11 cellular contexts compared by ENCODE assay signal in the genomic region with DNA sequence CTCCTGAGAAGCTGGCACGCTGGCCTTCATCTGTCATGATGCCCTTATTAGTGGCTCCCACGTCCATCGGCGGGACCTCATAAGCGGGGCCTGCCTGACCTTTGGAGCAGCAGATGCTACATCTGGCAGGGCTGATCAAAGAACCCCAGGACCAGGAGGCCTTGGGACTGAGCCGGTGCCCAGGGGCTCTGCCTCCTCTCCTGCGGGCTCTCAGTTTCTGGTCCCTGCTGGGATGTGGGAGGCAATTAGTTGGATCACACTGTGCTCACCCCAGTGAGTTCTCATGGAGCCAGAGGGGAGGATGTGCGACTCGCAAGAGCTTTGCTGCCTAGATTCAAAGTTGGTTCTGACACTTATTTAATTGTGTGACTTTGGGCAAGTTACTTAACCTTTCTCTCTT. TPM values are rescaled to one million over a fixed set of nuclear protein-coding genes. Genes with fewer than 3 reads are reported as not detected.
"Had no signal": no experiment of that assay in that cellular context is flagged by ENCODE, and none has a peak within 500 bp of the region (broad histone marks: within the 10 kb centered on the region; RNA-seq: fewer than 3 reads in every experiment).

No MANE protein-coding gene starts in this region.

- H3K27ac ChIP-seq: GM23248, HL-60 had no signal

- H3K9ac ChIP-seq: GM23248 had no signal

- FAIRE-seq: HepG2 had no signal

- DNase-seq: GM23248, GOT3, H7, KBM-7 had no signal

- H3K4me1 ChIP-seq: HAP-1 had no signal

- H3K27ac Mint-ChIP-seq: IgD-negative memory B cell had no signal

- ATAC-seq: HCT116, HepG2 had no signal

- H3K36me3 ChIP-seq: HAP-1 had no signal

- H3K4me3 ChIP-seq: GM23248, HAP-1 had no signal

- H3K9me3 ChIP-seq: HAP-1 had no signal

- H2AFZ ChIP-seq: GM23248 had no signal

- H3K4me3 Mint-ChIP-seq: IgD-negative memory B cell had no signal

RNA-seq across cellular contexts. Expression of gene SFRP5, which starts 28.7 kb away (rescaled TPM):
- total RNA-seq: GM23248, H4, HT1080 had no signal
- polyA plus RNA-seq: GM23248, IgD-negative memory B cell had no signal

RNA-seq across cellular contexts. Expression of gene GOLGA7B, which starts 49.2 kb away (rescaled TPM):
- total RNA-seq: GM23248, H7, HepG2 had no signal
- polyA plus RNA-seq: GM23248, HepG2, IgD-negative memory B cell had no signal
